10 cellular contexts compared by ENCODE assay signal in genomic region chr10:59970396-59971368, GRCh38.
DNase-seq lines count a peak whose midpoint lies in the region; ATAC-seq and TF ChIP-seq lines count a peak whose summit lies in the region.
"Had no signal": no experiment of that assay in that cellular context is flagged by ENCODE, and none has a peak within 500 bp of the region (broad histone marks: within the 10 kb centered on the region; RNA-seq: fewer than 3 reads in every experiment).

No MANE protein-coding gene starts in this region.

- no peak overlapping the region for H3K27ac ChIP-seq in lower lobe of right lung

- no peaks in the 10 kb centered on the region for H3K36me3 ChIP-seq in lower lobe of right lung

- H3K4me3 Mint-ChIP-seq in activated CD4-positive, alpha-beta memory T cell treated with anti-CD3 and anti-CD28 coated beads, Interleukin-2, amount 10 ng/mL, durations not matched to agents 7 days and 5 days, result no peak overlapping the region

- no peaks in the 10 kb centered on the region for H3K36me3 Mint-ChIP-seq in activated CD4-positive, alpha-beta memory T cell treated with anti-CD3 and anti-CD28 coated beads, Interleukin-2, amount 10 ng/mL, durations not matched to agents 7 days and 5 days (ENCODE audit: low read depth)

- no peaks in the 10 kb centered on the region for H3K4me1 ChIP-seq in lower lobe of right lung

- POLR2A ChIA-PET in activated CD4-positive, alpha-beta memory T cell treated with anti-CD3 and anti-CD28 coated beads, Interleukin-2, amount 10 ng/mL, durations not matched to agents 7 days and 5 days (lab: Charles Lee), result no interaction called here

- no peaks in the 10 kb centered on the region for H3K4me1 Mint-ChIP-seq in activated CD4-positive, alpha-beta memory T cell treated with anti-CD3 and anti-CD28 coated beads, Interleukin-2, amount 10 ng/mL, durations not matched to agents 7 days and 5 days

- H3K9me3 Mint-ChIP-seq in activated CD4-positive, alpha-beta memory T cell treated with anti-CD3 and anti-CD28 coated beads, Interleukin-2, amount 10 ng/mL, durations not matched to agents 7 days and 5 days, result no peaks in the 10 kb centered on the region

- H3K27me3 Mint-ChIP-seq in activated CD4-positive, alpha-beta memory T cell treated with anti-CD3 and anti-CD28 coated beads, Interleukin-2, amount 10 ng/mL, durations not matched to agents 7 days and 5 days, result no peaks in the 10 kb centered on the region

- no peaks in the 10 kb centered on the region for H3K27me3 ChIP-seq in lower lobe of right lung (ENCODE audit: low read depth)

- H3K4me3 ChIP-seq in lower lobe of right lung, result no peak overlapping the region

- no peak for TF ChIP-seq CTCF in lower lobe of right lung (IDR thresholded peaks at IDR 0.05)

- H3K9me3 ChIP-seq in lower lobe of right lung, result no peaks in the 10 kb centered on the region

- intact Hi-C loops in lower lobe of right lung (cut with DNase I) (no loop called here), posterior cingulate gyrus (cut with DNase I) (no loop called here)

- DNase-seq in lower lobe of right lung (no peak), nucleus accumbens (lab: John Stamatoyannopoulos, UW) (no peak), posterior cingulate gyrus (no peak)
- no peak for DNase-seq in stimulated activated naive CD8-positive, alpha-beta T cell treated with anti-CD3 and anti-CD28 coated beads, Interleukin-15, Interleukin-2, amounts not matched to agents 100 U/mL and 50 U/mL, for 24 hours
- DNase-seq in activated CD4-positive, alpha-beta memory T cell treated with anti-CD3 and anti-CD28 coated beads, Interleukin-2, amount 10 ng/mL, durations not matched to agents 7 days and 5 days, result no peak
- DNase-seq: DMS153; stimulated activated CD4-positive, alpha-beta T cell treated with anti-CD3 and anti-CD28 coated beads, Interleukin-2, amount 100 ng/mL, for 24 hours had no signal

- CTCF ChIA-PET in activated CD4-positive, alpha-beta memory T cell treated with anti-CD3 and anti-CD28 coated beads, Interleukin-2, amount 10 ng/mL, durations not matched to agents 7 days and 5 days (lab: Charles Lee), result no interaction called here

- ATAC-seq in GM18858 (IDR thresholded peaks at IDR 0.05; ENCODE audit: unreplicated experiment) (peak; percentile 73), GM21737 (IDR thresholded peaks at IDR 0.05; ENCODE audit: unreplicated experiment) (peak; percentile 67), HG03460 (IDR thresholded peaks at IDR 0.05; ENCODE audit: unreplicated experiment) (peak; percentile 70), lower lobe of right lung (peak; percentile 8 to 62)
- ATAC-seq in stimulated activated naive CD8-positive, alpha-beta T cell treated with anti-CD3 and anti-CD28 coated beads, Interleukin-15, Interleukin-2, amounts not matched to agents 100 U/mL and 50 U/mL, for 24 hours, result no peak

- no peak overlapping the region for H3K27ac Mint-ChIP-seq in activated CD4-positive, alpha-beta memory T cell treated with anti-CD3 and anti-CD28 coated beads, Interleukin-2, amount 10 ng/mL, durations not matched to agents 7 days and 5 days
